1 cellular context compared by ENCODE assay signal in genomic region chr3:197949767-197950660, GRCh38.
TF ChIP-seq lines count a peak whose summit lies in the region.

TSS of gene RPL35A (plus strand) at chr3:197950190. CDS start at chr3:197950968, 778 bp downstream.

TF ChIP-seq in HepG2, 621 proteins besides CTCF, POLR2A, EP300 and RAD21 (continued from another document and continues in another):
- TF ChIP-seq BRF2 (CRISPR knock-in tag; IDR thresholded peaks at IDR 0.05) (no peak), NR2C2 (CRISPR knock-in tag; IDR thresholded peaks at IDR 0.05; ENCODE audit: borderline replicate concordance) (peak; percentile 48; the same call in 1 of the 2 replicates), GABPB1 (CRISPR knock-in tag; IDR thresholded peaks at IDR 0.05) (peak; percentile 88), AFF4 (CRISPR knock-in tag; IDR thresholded peaks at IDR 0.05) (no peak), TGIF2 (CRISPR knock-in tag; IDR thresholded peaks at IDR 0.05) (no peak), NFRKB (IDR thresholded peaks at IDR 0.05) (peak; percentile 82), SMARCE1 (IDR thresholded peaks at IDR 0.05; ENCODE audit: borderline replicate concordance) (no peak), ZNF138 (CRISPR knock-in tag; IDR thresholded peaks at IDR 0.05; ENCODE audit: low read depth) (no peak), RBFOX2 (IDR thresholded peaks at IDR 0.05; ENCODE audit: low read depth, low read length) (peak; percentile 73), GTF3A (CRISPR knock-in tag; conservative IDR thresholded peaks at IDR 0.05) (no peak), ZNF709 (CRISPR knock-in tag; IDR thresholded peaks at IDR 0.05) (no peak), ZNF414 (CRISPR knock-in tag; IDR thresholded peaks at IDR 0.05) (0 out of 2 replicates have a peak, but pooled peaks have one; percentile 68), EZH2 (conservative IDR thresholded peaks at IDR 0.05; ENCODE audit: low read depth, low read length) (no peak), ZNF660 (CRISPR knock-in tag; IDR thresholded peaks at IDR 0.05; ENCODE audit: borderline replicate concordance, low read depth) (no peak), NR0B2 (CRISPR knock-in tag; IDR thresholded peaks at IDR 0.05) (no peak; the same call in 1 of the 2 replicates), NFE2L2 (IDR thresholded peaks at IDR 0.05; ENCODE audit: low read length) (no peak), TFDP2 (CRISPR knock-in tag; IDR thresholded peaks at IDR 0.05) (peak; percentile 87), KLF15 (CRISPR knock-in tag; IDR thresholded peaks at IDR 0.05; ENCODE audit: borderline replicate concordance) (no peak), NRL (CRISPR knock-in tag; IDR thresholded peaks at IDR 0.05; ENCODE audit: borderline replicate concordance) (no peak), MXI1 (IDR thresholded peaks at IDR 0.05; ENCODE audit: borderline replicate concordance, low read depth, low read length) (peak; percentile 79; the same call in 2 of the 3 replicates), FOSL2 (CRISPR knock-in tag; IDR thresholded peaks at IDR 0.05) (0 out of 2 replicates have a peak, but pooled peaks have one; percentile 9), JUND (CRISPR knock-in tag; IDR thresholded peaks at IDR 0.05) (peak; percentile 58; the same call in 1 of the 2 replicates), ZNF766 (CRISPR knock-in tag; IDR thresholded peaks at IDR 0.05; ENCODE audit: borderline replicate concordance) (peak; percentile 58; the same call in 1 of the 2 replicates), TOPORS (CRISPR knock-in tag; IDR thresholded peaks at IDR 0.05) (no peak), SIN3A (IDR thresholded peaks at IDR 0.05; ENCODE audit: borderline replicate concordance, low read depth, low read length) (peak; percentile 95), ZNF317 (CRISPR knock-in tag; IDR thresholded peaks at IDR 0.05) (no peak; the same call in 1 of the 2 replicates), ZNF549 (CRISPR knock-in tag; IDR thresholded peaks at IDR 0.05) (no peak), TBX2 (CRISPR knock-in tag; IDR thresholded peaks at IDR 0.05; ENCODE audit: borderline replicate concordance) (no peak; the same call in 1 of the 2 replicates), MBNL3 (CRISPR knock-in tag; conservative IDR thresholded peaks at IDR 0.05) (no peak), MLXIP (CRISPR knock-in tag; IDR thresholded peaks at IDR 0.05; ENCODE audit: borderline replicate concordance) (no peak), HIVEP1 (CRISPR knock-in tag; IDR thresholded peaks at IDR 0.05) (0 out of 2 replicates have a peak, but pooled peaks have one; percentile 67), IKZF4 (CRISPR knock-in tag; IDR thresholded peaks at IDR 0.05; ENCODE audit: borderline replicate concordance, low read depth, not compliant biosample characterization) (peak; percentile 78), CCAR2 (optimal IDR thresholded peaks at IDR 0.05; ENCODE audit: low read depth, low read length) (no peak), MED8 (CRISPR knock-in tag; IDR thresholded peaks at IDR 0.05; ENCODE audit: insufficient replicate concordance) (peak; percentile 34), ZSCAN9 (CRISPR knock-in tag; IDR thresholded peaks at IDR 0.05; ENCODE audit: borderline replicate concordance) (peak; percentile 43; the same call in 1 of the 2 replicates), HMG20B (CRISPR knock-in tag; conservative IDR thresholded peaks at IDR 0.05) (0 out of 2 replicates have a peak, but pooled peaks have one; percentile 29), ZNF280D (CRISPR knock-in tag; IDR thresholded peaks at IDR 0.05) (no peak), HDAC2 (CRISPR knock-in tag; IDR thresholded peaks at IDR 0.05) (0 out of 2 replicates have a peak, but pooled peaks have one; percentile 55), AHDC1 (CRISPR knock-in tag; IDR thresholded peaks at IDR 0.05; ENCODE audit: borderline replicate concordance) (0 out of 2 replicates have a peak, but pooled peaks have one; percentile 9), ZNF143 (CRISPR knock-in tag; IDR thresholded peaks at IDR 0.05) (peak; percentile 92), ETV5 (CRISPR knock-in tag; IDR thresholded peaks at IDR 0.05; ENCODE audit: borderline replicate concordance) (peak; percentile 68)
